Comparison of ENCODE assay signal across 8 cellular contexts in genomic region chr11:126345759-126346585, GRCh38. TPM values are rescaled to one million over a fixed set of nuclear protein-coding genes. Genes with fewer than 3 reads are reported as not detected.
DNase-seq lines count a peak whose midpoint lies in the region; ATAC-seq and TF ChIP-seq lines count a peak whose summit lies in the region.

No MANE protein-coding gene starts in this region.

- no peaks in the 10 kb centered on the region for H3K9me3 ChIP-seq in colonic mucosa

- H3K36me3 ChIP-seq in colonic mucosa, result no peaks in the 10 kb centered on the region

- TF ChIP-seq CTCF in colonic mucosa (IDR thresholded peaks at IDR 0.05), result no peak
- TF ChIP-seq CTCF in natural killer cell (IDR thresholded peaks at IDR 0.05), result no peak

- H3K4me3 Mint-ChIP-seq in natural killer cell, result peak overlapping the region; percentile 68

- no peak overlapping the region for H3K9ac ChIP-seq in colonic mucosa (ENCODE audit: low read depth in 2 of 2, low read length in 2 of 2)

- no peaks in the 10 kb centered on the region for H3K36me3 Mint-ChIP-seq in natural killer cell

- intact Hi-C loops in colonic mucosa (cut with DNase I), result no loop called here
- intact Hi-C loops in natural killer cell (cut with micrococcal nuclease), result no loop called here

- H3K27ac Mint-ChIP-seq in natural killer cell, result peak overlapping the region; percentile 95 to 99

- peak; percentile 77 to 87 (median 82) for ATAC-seq in natural killer cell
- ATAC-seq in GM18502 (IDR thresholded peaks at IDR 0.05; ENCODE audit: poor library complexity, unreplicated experiment), result no peak

- H3K27me3 ChIP-seq in colonic mucosa, result no peaks in the 10 kb centered on the region

- peak overlapping the region; percentile 37 for H3K27ac ChIP-seq in colonic mucosa

- peaks cover 36 to 51% of the 10 kb centered on the region in 2 donors for H3K4me1 Mint-ChIP-seq in natural killer cell

- H3K4me3 ChIP-seq in colonic mucosa, result no peak overlapping the region

- H3K27me3 Mint-ChIP-seq in natural killer cell (ENCODE audit: low read depth in 2 of 2), result no peaks in the 10 kb centered on the region

- H3K4me1 ChIP-seq in colonic mucosa, result no peaks in the 10 kb centered on the region

- DNase-seq in CMK (ENCODE audit: low read depth) (peak; percentile 98), NOMO-1 treated with dmso at 0.1 percent for 144 hours (lab: John Stamatoyannopoulos, UW; ENCODE audit: unreplicated experiment) (peak; percentile 81), colonic mucosa (peak; percentile 37), natural killer cell (no peak), NCI-H1694 (lab: John Stamatoyannopoulos, UW) (no peak), iPS-NIHi11 (ENCODE audit: low spot score) (no peak), NCI-H2029 (lab: John Stamatoyannopoulos, UW) (no peak)

- no peaks in the 10 kb centered on the region for H3K9me3 Mint-ChIP-seq in natural killer cell

RNA-seq across cellular contexts. Expression of gene ST3GAL4, which starts 9.5 kb away (rescaled TPM):
- total RNA-seq in colonic mucosa (100 to 1,000 TPM; 123 to 304 TPM), natural killer cell (10 to 100 TPM; 43.3 to 57.6 (median 47.3) TPM)

RNA-seq across cellular contexts. Expression of gene DCPS, which starts 42.1 kb away (rescaled TPM):
- 10 to 100 TPM; 17.2 to 31.1 TPM for total RNA-seq in colonic mucosa
- total RNA-seq in natural killer cell, result 10 to 100 TPM; 20.1 to 25.8 (median 23.1) TPM

Comparison
In these comparisons a context has a peak if more than half of its experiments do, and no peak if none do; other contexts are left out.
1. DNase-seq: peak in CMK (single experiment), NOMO-1 treated with dmso at 0.1 percent for 144 hours (single experiment) and colonic mucosa (single experiment); none in natural killer cell (single experiment), NCI-H1694 (single experiment), iPS-NIHi11 (single experiment) and NCI-H2029 (single experiment).